10 cellular contexts compared by ENCODE assay signal in the genomic region with DNA sequence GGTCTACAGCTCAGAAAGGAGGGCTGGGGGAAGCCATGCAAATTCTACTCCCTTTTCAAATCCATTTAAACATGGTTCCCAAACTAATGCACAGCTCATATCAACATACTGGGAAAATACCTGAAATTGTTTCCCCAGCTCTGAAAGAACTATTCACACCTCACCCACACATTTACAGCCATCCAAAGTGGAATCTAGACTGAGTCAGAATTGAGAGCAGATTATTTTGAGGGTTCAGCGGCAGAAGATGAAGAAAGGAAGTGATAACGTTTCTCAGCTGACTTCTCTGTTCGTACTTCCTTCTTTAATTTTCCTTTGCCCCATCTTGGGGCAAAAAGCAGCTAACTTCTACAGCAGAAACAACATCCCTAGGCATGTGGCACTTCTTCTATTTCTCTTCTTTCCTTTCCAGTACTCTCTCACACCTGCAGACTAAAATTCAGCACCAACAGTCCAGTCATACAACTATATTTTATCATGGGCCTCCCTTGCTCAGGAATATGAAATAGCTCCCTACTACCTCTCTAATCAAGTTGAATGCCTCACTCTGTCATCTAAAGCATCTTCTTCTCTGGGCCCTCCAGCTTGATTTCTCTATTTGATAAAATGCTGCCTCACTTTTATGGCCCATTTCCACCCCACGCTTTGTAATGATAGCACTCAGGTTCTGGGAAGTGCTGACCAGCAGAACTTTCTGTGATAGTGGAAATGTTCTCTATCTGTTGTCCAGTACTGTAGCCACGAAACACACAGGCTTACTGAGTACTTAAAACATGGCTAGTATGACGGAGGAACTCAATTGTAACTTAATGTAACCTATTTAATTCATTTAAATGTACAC. TPM values are rescaled to one million over a fixed set of nuclear protein-coding genes. Genes with fewer than 3 reads are reported as not detected.
DNase-seq lines count a peak whose midpoint lies in the region; ATAC-seq and TF ChIP-seq lines count a peak whose summit lies in the region.
"Had no signal": no experiment of that assay in that cellular context is flagged by ENCODE, and none has a peak within 500 bp of the region (broad histone marks: within the 10 kb centered on the region; RNA-seq: fewer than 3 reads in every experiment).

No MANE protein-coding gene starts in this region.

- intact Hi-C loops in sigmoid colon (cut with DNase I) = no loop called here

- H3K9me3 ChIP-seq in DND-41 (ENCODE audit: insufficient read depth, low read length, severe bottlenecking) (no peaks in the 10 kb centered on the region), sigmoid colon (no peaks in the 10 kb centered on the region)

- H2AFZ ChIP-seq in DND-41 (ENCODE audit: low read depth, low read length) = no peak overlapping the region

- ATAC-seq in DND-41 (ENCODE audit: insufficient read depth, low read depth) (no peak), HG02759 (IDR thresholded peaks at IDR 0.05; ENCODE audit: unreplicated experiment) (no peak), HG02588 (IDR thresholded peaks at IDR 0.05; ENCODE audit: unreplicated experiment) (no peak), GM18502 (IDR thresholded peaks at IDR 0.05; ENCODE audit: poor library complexity, unreplicated experiment) (no peak)

- H4K20me1 ChIP-seq in DND-41 (ENCODE audit: insufficient read depth, low read length) = no peaks in the 10 kb centered on the region

- no peak for TF ChIP-seq POLR2A in sigmoid colon (IDR thresholded peaks at IDR 0.05)

- no peak overlapping the region for H3K9ac ChIP-seq in DND-41 (ENCODE audit: low read depth, low read length)

- TF ChIP-seq EP300 in sigmoid colon (IDR thresholded peaks at IDR 0.05) = no peak

- H3K4me2 ChIP-seq in DND-41 (ENCODE audit: insufficient read depth, low read length) = no peak overlapping the region

- no peak for DNase-seq in DND-41
- peak; percentile 54 for DNase-seq in NOMO-1 treated with dmso at 0.1 percent for 144 hours (lab: John Stamatoyannopoulos, UW; ENCODE audit: unreplicated experiment)
- DNase-seq in caudate nucleus (lab: John Stamatoyannopoulos, UW) = no peak
- DNase-seq in sigmoid colon = no peak
- no peak for DNase-seq in NCI-H524 treated with DMSO at 0.1 percent for 48 hours (lab: John Stamatoyannopoulos, UW)
- DNase-seq: DMS79 had no signal

- no peak for TF ChIP-seq CTCF in DND-41 (IDR thresholded peaks at IDR 0.05; ENCODE audit: borderline replicate concordance, extremely low read depth, low read length, poor library complexity, severe bottlenecking)
- TF ChIP-seq CTCF in sigmoid colon (IDR thresholded peaks at IDR 0.05) = no peak

- WGBS in sigmoid colon, 2 donors = 60 to 78% methylated on average over 6 of the region's 6 CpGs

- H3K4me1 ChIP-seq in DND-41 (ENCODE audit: insufficient read depth, low read length) (peaks cover 35% of the 10 kb centered on the region), sigmoid colon (peaks cover 0 to 37% (median 27%) of the 10 kb centered on the region in 4 donors)

- H3K27me3 ChIP-seq in DND-41 (ENCODE audit: insufficient read depth, low read length, poor library complexity) (no peaks in the 10 kb centered on the region), sigmoid colon (no peaks in the 10 kb centered on the region)

- no peak overlapping the region for H3K4me3 ChIP-seq in DND-41 (ENCODE audit: low read depth in 1 of 2, low read length in 2 of 2)
- H3K4me3 ChIP-seq in sigmoid colon = no peak overlapping the region

- H3K27ac ChIP-seq in DND-41 (ENCODE audit: low read length) (peak overlapping the region; percentile 2; the same call in 1 of the 2 replicates), caudate nucleus (ENCODE audit: low read depth, low read length) (peak overlapping the region; percentile 63), sigmoid colon (peak overlapping the region; percentile 25 to 61 (median 38))

- peaks cover 69% of the 10 kb centered on the region for H3K79me2 ChIP-seq in DND-41 (ENCODE audit: insufficient read depth, low read length)

- H3K36me3 ChIP-seq in DND-41 (ENCODE audit: insufficient read depth, low read length) = peaks cover 8% of the 10 kb centered on the region
- H3K36me3 ChIP-seq in sigmoid colon = no peaks in the 10 kb centered on the region

RNA-seq across cellular contexts. Expression of a gene that starts 35.9 kb away (rescaled TPM):
- 1 to 10 TPM; 2.6 to 6.4 (median 5.7) TPM for total RNA-seq in sigmoid colon
- 10 to 100 TPM in 1 of 3 donors, 1 to 10 TPM in 2; 2.8 to 18.1 (median 7.2) TPM for polyA plus RNA-seq in sigmoid colon
- total RNA-seq: myocyte had no signal

Comparison
In these comparisons a context has a peak if more than half of its experiments do, and no peak if none do; other contexts are left out.
1. H3K27ac ChIP-seq: peak in every context shown above with its lines; median percentile 63 in caudate nucleus; 38 in sigmoid colon; 2 in DND-41.